22 cellular contexts compared by ENCODE assay signal in the genomic region with DNA sequence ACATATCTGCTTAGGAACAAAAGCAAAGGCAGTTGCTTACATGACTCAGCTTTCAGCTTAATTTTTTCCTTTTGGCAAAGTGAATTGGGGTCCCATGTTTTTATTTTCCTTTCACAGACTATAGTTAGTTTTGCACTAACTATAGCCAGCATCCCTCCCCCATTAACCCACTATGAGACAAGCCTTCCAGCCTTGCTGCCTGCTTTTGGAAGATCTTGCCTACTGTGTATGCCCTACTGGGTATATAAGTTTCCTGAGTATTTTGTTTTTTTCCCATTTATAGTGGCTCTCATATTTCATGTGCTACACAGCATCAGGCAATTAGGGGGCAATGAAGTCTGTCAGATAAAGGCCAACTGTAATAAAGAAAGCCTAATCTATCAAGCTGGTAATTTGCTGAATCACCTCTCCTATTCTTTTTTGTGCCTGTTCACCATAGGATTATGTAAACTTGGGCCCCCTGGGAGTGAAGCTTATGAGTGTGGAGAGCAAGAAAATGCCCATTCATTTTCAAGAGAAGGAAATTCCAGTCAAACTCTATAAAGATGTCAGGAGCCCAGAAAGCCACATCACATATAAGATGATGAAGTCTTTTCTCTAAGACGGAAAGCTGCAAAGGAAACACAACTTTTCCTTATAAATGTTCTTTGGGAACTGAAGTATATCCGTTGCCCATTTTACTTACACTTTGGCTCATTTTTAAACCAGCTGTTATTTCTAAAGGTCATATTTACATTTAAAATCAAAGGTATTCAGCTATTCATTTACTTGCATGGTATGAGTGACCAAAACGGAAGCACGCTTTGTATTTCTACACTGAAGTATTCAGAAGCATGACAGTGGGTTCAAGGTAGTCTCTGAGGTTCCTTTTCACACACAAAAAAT.
DNase-seq lines count a peak whose midpoint lies in the region; TF ChIP-seq lines count a peak whose summit lies in the region.
"Had no signal": no experiment of that assay in that cellular context is flagged by ENCODE, and none has a peak within 500 bp of the region (broad histone marks: within the 10 kb centered on the region; RNA-seq: fewer than 3 reads in every experiment).

No MANE protein-coding gene starts in this region.

- H3K18ac ChIP-seq in H9 (ENCODE audit: insufficient read length, low read depth, low read length), result no peak overlapping the region

- no peak overlapping the region for H2BK20ac ChIP-seq in H9 (ENCODE audit: low read depth, low read length, poor library complexity, severe bottlenecking)

- intact Hi-C loops in activated T-helper 2 cell treated with anti-CD3 and anti-CD28 coated beads, Interferon-gamma antibody, Interleukin-2, Interleukin-4, amounts not matched to agents 10 μg/mL and 5 μg/mL and 100 μg/mL, durations not matched to agents 14 hours and 24 hours and 36 hours (cut with micrococcal nuclease), result no loop called here

- H3K4me1 Mint-ChIP-seq in H9, result peaks cover 21 to 34% of the 10 kb centered on the region in 2 experiments
- peaks cover 4% of the 10 kb centered on the region for H3K4me1 Mint-ChIP-seq in activated T-helper 2 cell treated with anti-CD3 and anti-CD28 coated beads, Interferon-gamma antibody, Interleukin-2, Interleukin-4, amounts not matched to agents 10 μg/mL and 5 μg/mL and 100 μg/mL, durations not matched to agents 14 hours and 24 hours and 36 hours (ENCODE audit: low read depth)
- H3K4me1 Mint-ChIP-seq: IgD-negative memory B cell had no signal

- no peak overlapping the region for H2BK12ac ChIP-seq in H9 (ENCODE audit: insufficient read length, low read depth, low read length)

- no peak for TF ChIP-seq CTCF in H9 (conservative IDR thresholded peaks at IDR 0.05)
- TF ChIP-seq CTCF in fibroblast of the aortic adventitia (IDR thresholded peaks at IDR 0.05; ENCODE audit: insufficient read depth, low read length), result no peak

- H4K91ac ChIP-seq in H9 (ENCODE audit: insufficient read length, low read depth, low read length), result no peak overlapping the region

- no peak overlapping the region for H4K8ac ChIP-seq in H9 (replicated peaks; ENCODE audit: insufficient read length, low read depth, low read length)

- H2AK5ac ChIP-seq in H9 (ENCODE audit: insufficient read length, low read length), result no peak overlapping the region

- H3K27me3 ChIP-seq in H9 (ENCODE audit: insufficient read depth, low read length), result no peaks in the 10 kb centered on the region
- H3K27me3 ChIP-seq: cardiac muscle cell had no signal

- H3K23ac ChIP-seq in H9 (ENCODE audit: insufficient read length, low read depth, low read length), result no peak overlapping the region

- no peak overlapping the region for H3K4me3 ChIP-seq in fibroblast of the aortic adventitia (ENCODE audit: low read depth, low read length)
- H3K4me3 ChIP-seq: cardiac muscle cell, PC-9 had no signal

- H3K79me1 ChIP-seq in H9 (ENCODE audit: insufficient read depth, low read depth, low read length, poor library complexity, severe bottlenecking), result no peaks in the 10 kb centered on the region

- in situ Hi-C loops in SK-MEL-5 (cut with HindIII; ENCODE audit: low pct_unique_long_range_greater_than_20kb, low sequenced_read_pairs), result no loop called here

- H3K9me3 Mint-ChIP-seq in H9, result peaks cover 5 to 6% of the 10 kb centered on the region in 2 experiments
- peaks cover 8% of the 10 kb centered on the region for H3K9me3 Mint-ChIP-seq in activated T-helper 2 cell treated with anti-CD3 and anti-CD28 coated beads, Interferon-gamma antibody, Interleukin-2, Interleukin-4, amounts not matched to agents 10 μg/mL and 5 μg/mL and 100 μg/mL, durations not matched to agents 14 hours and 24 hours and 36 hours

- H3K14ac ChIP-seq in H9 (ENCODE audit: insufficient read depth, low read length), result no peak overlapping the region

- H3K4me1 ChIP-seq in H9 (ENCODE audit: insufficient read depth, low read length), result peaks cover 3% of the 10 kb centered on the region; the same call in 1 of the 2 replicates

- no peak overlapping the region for H2AFZ ChIP-seq in H9 (ENCODE audit: low read length)
- H2AFZ ChIP-seq: PC-9 had no signal

- no peak overlapping the region for H2BK120ac ChIP-seq in H9 (ENCODE audit: low read depth, low read length, poor library complexity, severe bottlenecking)

- DNase-seq in H9, result no peak
- DNase-seq in NCI-H146 (lab: John Stamatoyannopoulos, UW), result peak; percentile 86
- DNase-seq in SK-MEL-5 (ENCODE audit: low read depth, low spot score), result peak; percentile 47
- peak; percentile 79 for DNase-seq in fibroblast of the aortic adventitia (ENCODE audit: low read depth)
- DNase-seq in DMS 273 (lab: John Stamatoyannopoulos, UW; ENCODE audit: unreplicated experiment), result no peak
- no peak for DNase-seq in H4 (ENCODE audit: low spot score)
- no peak for DNase-seq in activated T-helper 2 cell treated with anti-CD3 and anti-CD28 coated beads, Interferon-gamma antibody, Interleukin-2, Interleukin-4, amounts not matched to agents 10 μg/mL and 5 μg/mL and 100 μg/mL, durations not matched to agents 14 hours and 24 hours and 36 hours (ENCODE audit: low spot score)
- DNase-seq in SW480 (ENCODE audit: low spot score), result no peak
- DNase-seq: activated CD4-positive, alpha-beta T cell treated with anti-CD3 and anti-CD28 coated beads, Interleukin-2, amount 10 ng/mL, durations not matched to agents 7 days and 5 days; activated gamma-delta T cell; DND-41; left colon; mesendoderm; naive thymus-derived CD4-positive, alpha-beta T cell; NCI-H774; PC-9; right cardiac atrium; SIG-M5; stimulated activated CD4-positive, alpha-beta T cell treated with anti-CD3 and anti-CD28 coated beads, Interleukin-15, amount 100 ng/mL, for 24 hours had no signal

- H3K4me3 Mint-ChIP-seq in H9, result no peak overlapping the region
- H3K4me3 Mint-ChIP-seq in activated T-helper 2 cell treated with anti-CD3 and anti-CD28 coated beads, Interferon-gamma antibody, Interleukin-2, Interleukin-4, amounts not matched to agents 10 μg/mL and 5 μg/mL and 100 μg/mL, durations not matched to agents 14 hours and 24 hours and 36 hours (ENCODE audit: low read depth), result no peak overlapping the region
- H3K4me3 Mint-ChIP-seq: activated CD4-positive, alpha-beta T cell treated with anti-CD3 and anti-CD28 coated beads, Interleukin-2, amount 10 ng/mL, durations not matched to agents 7 days and 5 days; IgD-negative memory B cell; naive thymus-derived CD4-positive, alpha-beta T cell; T-helper 1 cell treated with Interleukin-12 subunit alpha and Interleukin-12 subunit beta and Interleukin-4 antibody, amounts not matched to agents 30 μg/mL and 1 μg/mL, for 36 hours had no signal

- no peak overlapping the region for H2BK5ac ChIP-seq in H9 (ENCODE audit: insufficient read length, low read length)

- no CpG with 5 or more reads among the region's 4 CpGs for WGBS in H9 (ENCODE audit: extremely low coverage, insufficient read length, low lambda C conversion rate)

- no peak overlapping the region for H3K27ac ChIP-seq in H9 (ENCODE audit: insufficient read length, low read depth, low read length)
- H3K27ac ChIP-seq: cardiac muscle cell, PC-9 had no signal

- H3K27me3 Mint-ChIP-seq in H9 (ENCODE audit: low read depth), result no peaks in the 10 kb centered on the region
- peaks cover 6% of the 10 kb centered on the region for H3K27me3 Mint-ChIP-seq in activated T-helper 2 cell treated with anti-CD3 and anti-CD28 coated beads, Interferon-gamma antibody, Interleukin-2, Interleukin-4, amounts not matched to agents 10 μg/mL and 5 μg/mL and 100 μg/mL, durations not matched to agents 14 hours and 24 hours and 36 hours (ENCODE audit: low read depth)

- H4K20me1 ChIP-seq in H9 (ENCODE audit: control insufficient read depth, insufficient read depth, insufficient read length), result no peaks in the 10 kb centered on the region

- no peaks in the 10 kb centered on the region for H3K23me2 ChIP-seq in H9 (ENCODE audit: insufficient read length, low read depth, low read length, poor library complexity, severe bottlenecking)

- H3K9me3 ChIP-seq in H9 (ENCODE audit: control insufficient read depth, low read depth, low read length), result no peaks in the 10 kb centered on the region

- no peaks in the 10 kb centered on the region for H3K79me2 ChIP-seq in H9 (ENCODE audit: insufficient read depth, low read length)

- no peak overlapping the region for H3K56ac ChIP-seq in H9 (ENCODE audit: insufficient read length, low read depth, low read length)

- peaks cover 4 to 10% (median 5%) of the 10 kb centered on the region in 3 experiments; a peak in 6 of 7 replicates for H3K36me3 Mint-ChIP-seq in H9 (ENCODE audit: insufficient read depth in 1 of 3, low read depth in 3 of 3)
- H3K36me3 Mint-ChIP-seq in activated T-helper 2 cell treated with anti-CD3 and anti-CD28 coated beads, Interferon-gamma antibody, Interleukin-2, Interleukin-4, amounts not matched to agents 10 μg/mL and 5 μg/mL and 100 μg/mL, durations not matched to agents 14 hours and 24 hours and 36 hours (ENCODE audit: low read depth), result no peaks in the 10 kb centered on the region
- H3K36me3 Mint-ChIP-seq: IgD-negative memory B cell had no signal

- H3T11ph ChIP-seq in H9 (ENCODE audit: low read length), result no peak overlapping the region

- peak overlapping the region in 2 of 3 experiments; percentile 32 to 57; a peak in 3 of 7 replicates for H3K27ac Mint-ChIP-seq in H9
- no peak overlapping the region for H3K27ac Mint-ChIP-seq in activated T-helper 2 cell treated with anti-CD3 and anti-CD28 coated beads, Interferon-gamma antibody, Interleukin-2, Interleukin-4, amounts not matched to agents 10 μg/mL and 5 μg/mL and 100 μg/mL, durations not matched to agents 14 hours and 24 hours and 36 hours
- H3K27ac Mint-ChIP-seq: activated CD4-positive, alpha-beta T cell treated with anti-CD3 and anti-CD28 coated beads, Interleukin-2, amount 10 ng/mL, durations not matched to agents 7 days and 5 days; IgD-negative memory B cell; naive thymus-derived CD4-positive, alpha-beta T cell; T-helper 1 cell treated with Interleukin-12 subunit alpha and Interleukin-12 subunit beta and Interleukin-4 antibody, amounts not matched to agents 30 μg/mL and 1 μg/mL, for 36 hours had no signal

- no peak overlapping the region for H3K4me2 ChIP-seq in H9 (ENCODE audit: insufficient read depth, insufficient read length, low read length)
- H3K4me2 ChIP-seq: PC-9 had no signal

- no peak overlapping the region for H3K4ac ChIP-seq in H9 (ENCODE audit: low read depth, low read length)

- no peak overlapping the region for H4K5ac ChIP-seq in H9 (ENCODE audit: insufficient read length, low read depth, low read length)

- H3K9ac ChIP-seq in H9 (ENCODE audit: extremely low read depth, insufficient read length, low read length), result no peak overlapping the region

- H2BK15ac ChIP-seq in H9 (ENCODE audit: low read depth, low read length), result no peak overlapping the region

Comparison
In these comparisons a context has a peak if more than half of its experiments do, and no peak if none do; other contexts are left out.
1. DNase-seq: peak in NCI-H146 (single experiment), SK-MEL-5 (single experiment) and fibroblast of the aortic adventitia (single experiment); none in H9 (single experiment), DMS 273 (single experiment), H4 (single experiment), activated T-helper 2 cell treated with anti-CD3 and anti-CD28 coated beads, Interferon-gamma antibody, Interleukin-2, Interleukin-4, amounts not matched to agents 10 μg/mL and 5 μg/mL and 100 μg/mL, durations not matched to agents 14 hours and 24 hours and 36 hours (single experiment) and SW480 (single experiment).